ENCODE assay signal across 29 cellular contexts in genomic region chr18:56383349-56383748, GRCh38.
"Had no signal": no experiment of that assay in that cellular context is flagged by ENCODE, and none has a peak within 500 bp of the region (broad histone marks: within the 10 kb centered on the region; RNA-seq: fewer than 3 reads in every experiment).

No MANE protein-coding gene starts in this region.

- ATAC-seq: effector memory CD8-positive, alpha-beta T cell; esophagus mucosa; foreskin keratinocyte; gastrocnemius medialis; gastroesophageal sphincter had no signal

- DNase-seq: colonic mucosa; cortex of kidney; dermis blood vessel endothelial cell; dorsolateral prefrontal cortex; effector CD4-positive, alpha-beta T cell; effector CD8-positive, alpha-beta T cell; effector memory CD4-positive, alpha-beta T cell; effector memory CD8-positive, alpha-beta T cell; endodermal cell; erythroblast; esophagus squamous epithelium; foreskin fibroblast; foreskin keratinocyte; foreskin melanocyte; gastrocnemius medialis; glutamatergic neuron; head of caudate nucleus; heart left ventricle; heart right ventricle had no signal

- H3K4me3 ChIP-seq: colonic mucosa, coronary artery, esophagus muscularis mucosa, esophagus squamous epithelium, gastrocnemius medialis, gastroesophageal sphincter, heart left ventricle, heart right ventricle had no signal

- H3K36me3 ChIP-seq: colonic mucosa, esophagus muscularis mucosa, esophagus squamous epithelium, gastrocnemius medialis, gastroesophageal sphincter, heart left ventricle, heart right ventricle had no signal

- H3K27ac Mint-ChIP-seq: dendritic cell treated with granulocyte-macrophage colony-stimulating factor and Interleukin-4, amounts not matched to agents 40 ng/mL and 50 ng/mL, for 4 days; effector memory CD8-positive, alpha-beta T cell; endodermal cell had no signal

- H3K9me3 Mint-ChIP-seq: dendritic cell treated with granulocyte-macrophage colony-stimulating factor and Interleukin-4, amounts not matched to agents 40 ng/mL and 50 ng/mL, for 4 days; effector memory CD8-positive, alpha-beta T cell; endodermal cell had no signal

- H3K9me3 ChIP-seq: colonic mucosa, esophagus muscularis mucosa, esophagus squamous epithelium, gastrocnemius medialis, gastroesophageal sphincter, heart left ventricle, heart right ventricle had no signal

- H3K27me3 ChIP-seq: colonic mucosa, dorsolateral prefrontal cortex, esophagus muscularis mucosa, esophagus squamous epithelium, foreskin keratinocyte, gastrocnemius medialis, gastroesophageal sphincter, heart left ventricle, heart right ventricle had no signal

- H3K27ac ChIP-seq: colonic mucosa, coronary artery, epithelial cell of prostate, esophagus muscularis mucosa, esophagus squamous epithelium, foreskin keratinocyte, gastrocnemius medialis, gastroesophageal sphincter, heart left ventricle, heart right ventricle had no signal

- H3K27me3 Mint-ChIP-seq: dendritic cell treated with granulocyte-macrophage colony-stimulating factor and Interleukin-4, amounts not matched to agents 40 ng/mL and 50 ng/mL, for 4 days; effector memory CD8-positive, alpha-beta T cell had no signal

- H3K4me1 Mint-ChIP-seq: endodermal cell had no signal

- FAIRE-seq: colon, endometrium, endothelial cell of umbilical vein, frontal cortex had no signal

- H3K4me1 ChIP-seq: colonic mucosa, foreskin keratinocyte, gastrocnemius medialis had no signal

- H3K4me3 Mint-ChIP-seq: dendritic cell treated with granulocyte-macrophage colony-stimulating factor and Interleukin-4, amounts not matched to agents 40 ng/mL and 50 ng/mL, for 4 days; effector memory CD8-positive, alpha-beta T cell; endodermal cell had no signal
